In the genomic region with DNA sequence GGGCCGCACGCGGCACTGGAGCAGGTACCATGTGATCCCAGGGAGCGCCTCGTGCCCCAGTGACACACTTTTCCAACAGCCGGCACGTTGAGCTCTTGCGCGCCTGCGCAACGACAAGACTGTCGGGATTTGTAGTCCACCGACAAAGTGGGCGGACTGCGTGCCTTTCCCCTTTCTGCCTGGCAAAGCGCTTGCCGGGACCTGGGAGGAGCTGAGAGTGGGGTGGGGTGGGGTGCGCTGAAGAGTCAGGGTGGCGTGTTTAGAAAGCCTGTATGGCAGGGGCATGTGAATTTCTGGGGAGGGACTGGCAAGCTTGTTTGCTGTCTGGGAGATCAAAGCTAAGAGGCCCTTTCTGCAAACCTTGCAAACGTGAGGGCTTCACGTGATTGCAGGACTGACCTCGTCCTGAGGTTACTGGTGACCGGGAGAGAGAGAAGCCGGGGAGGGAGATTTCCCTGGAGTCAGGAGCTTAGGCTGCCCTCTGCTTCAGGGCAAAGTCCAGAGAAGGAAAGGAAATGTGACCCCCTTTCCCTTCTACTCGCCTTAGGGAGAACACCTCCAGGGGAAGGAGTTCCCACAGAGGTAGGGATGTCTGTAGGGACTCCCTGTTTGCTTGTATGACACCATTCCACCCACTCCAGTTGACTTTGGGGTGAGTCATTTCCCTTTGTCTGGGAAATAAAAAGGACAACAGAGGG, we compare ENCODE assay signal across 1 cellular context.
A peak's percentile ranks its signal among the peaks of the same experiment; 100 is the strongest.
TF ChIP-seq lines count a peak whose summit lies in the region.

No MANE protein-coding gene starts in this region.

TF ChIP-seq in WTC11, 78 proteins besides CTCF, POLR2A, EP300 and RAD21 (continues in another document):
- TF ChIP-seq EMX1 (CRISPR knock-in tag; IDR thresholded peaks at IDR 0.05) (no peak), TCF7 (CRISPR knock-in tag; IDR thresholded peaks at IDR 0.05; ENCODE audit: low read depth) (peak; percentile 38; the same call in 1 of the 2 replicates), ZNF232 (CRISPR knock-in tag; IDR thresholded peaks at IDR 0.05) (peak; percentile 100), HMGXB4 (CRISPR knock-in tag; IDR thresholded peaks at IDR 0.05) (0 out of 2 replicates have a peak, but pooled peaks have one; percentile 36), FOXK1 (CRISPR knock-in tag; IDR thresholded peaks at IDR 0.05) (peak; percentile 99), GTF2I (CRISPR knock-in tag; conservative IDR thresholded peaks at IDR 0.05) (no peak), ZNF532 (CRISPR knock-in tag; IDR thresholded peaks at IDR 0.05; ENCODE audit: borderline replicate concordance) (no peak), MAX (CRISPR knock-in tag; IDR thresholded peaks at IDR 0.05) (peak; percentile 100), ZNF396 (CRISPR knock-in tag; IDR thresholded peaks at IDR 0.05; ENCODE audit: borderline replicate concordance) (no peak), TEAD4 (CRISPR knock-in tag; IDR thresholded peaks at IDR 0.05) (peak; percentile 81; the same call in 1 of the 2 replicates), ZBTB21 (CRISPR knock-in tag; IDR thresholded peaks at IDR 0.05; ENCODE audit: borderline replicate concordance) (peak; percentile 94; the same call in 1 of the 2 replicates), STAT6 (CRISPR knock-in tag; conservative IDR thresholded peaks at IDR 0.05; ENCODE audit: low read depth) (no peak), RORB (CRISPR knock-in tag; IDR thresholded peaks at IDR 0.05) (no peak), ELF4 (CRISPR knock-in tag; IDR thresholded peaks at IDR 0.05; ENCODE audit: low read depth) (peak; percentile 85; the same call in 1 of the 2 replicates), ZNF121 (CRISPR knock-in tag; IDR thresholded peaks at IDR 0.05) (no peak), E2F5 (CRISPR knock-in tag; IDR thresholded peaks at IDR 0.05) (peak; percentile 98), ZNF317 (CRISPR knock-in tag; IDR thresholded peaks at IDR 0.05; ENCODE audit: borderline replicate concordance, low read depth) (0 out of 2 replicates have a peak, but pooled peaks have one; percentile 49), CBFB (CRISPR knock-in tag; IDR thresholded peaks at IDR 0.05; ENCODE audit: low read depth) (no peak), ZNF138 (CRISPR knock-in tag; conservative IDR thresholded peaks at IDR 0.05) (peak; percentile 96), CREM (CRISPR knock-in tag; IDR thresholded peaks at IDR 0.05) (peak; percentile 91)
- TF ChIP-seq, protein P1, sequence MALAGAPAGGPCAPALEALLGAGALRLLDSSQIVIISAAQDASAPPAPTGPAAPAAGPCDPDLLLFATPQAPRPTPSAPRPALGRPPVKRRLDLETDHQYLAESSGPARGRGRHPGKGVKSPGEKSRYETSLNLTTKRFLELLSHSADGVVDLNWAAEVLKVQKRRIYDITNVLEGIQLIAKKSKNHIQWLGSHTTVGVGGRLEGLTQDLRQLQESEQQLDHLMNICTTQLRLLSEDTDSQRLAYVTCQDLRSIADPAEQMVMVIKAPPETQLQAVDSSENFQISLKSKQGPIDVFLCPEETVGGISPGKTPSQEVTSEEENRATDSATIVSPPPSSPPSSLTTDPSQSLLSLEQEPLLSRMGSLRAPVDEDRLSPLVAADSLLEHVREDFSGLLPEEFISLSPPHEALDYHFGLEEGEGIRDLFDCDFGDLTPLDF (CRISPR knock-in tag; IDR thresholded peaks at IDR 0.05), result peak; percentile 93; the same call in 1 of the 2 replicates
- TF ChIP-seq, protein P2, sequence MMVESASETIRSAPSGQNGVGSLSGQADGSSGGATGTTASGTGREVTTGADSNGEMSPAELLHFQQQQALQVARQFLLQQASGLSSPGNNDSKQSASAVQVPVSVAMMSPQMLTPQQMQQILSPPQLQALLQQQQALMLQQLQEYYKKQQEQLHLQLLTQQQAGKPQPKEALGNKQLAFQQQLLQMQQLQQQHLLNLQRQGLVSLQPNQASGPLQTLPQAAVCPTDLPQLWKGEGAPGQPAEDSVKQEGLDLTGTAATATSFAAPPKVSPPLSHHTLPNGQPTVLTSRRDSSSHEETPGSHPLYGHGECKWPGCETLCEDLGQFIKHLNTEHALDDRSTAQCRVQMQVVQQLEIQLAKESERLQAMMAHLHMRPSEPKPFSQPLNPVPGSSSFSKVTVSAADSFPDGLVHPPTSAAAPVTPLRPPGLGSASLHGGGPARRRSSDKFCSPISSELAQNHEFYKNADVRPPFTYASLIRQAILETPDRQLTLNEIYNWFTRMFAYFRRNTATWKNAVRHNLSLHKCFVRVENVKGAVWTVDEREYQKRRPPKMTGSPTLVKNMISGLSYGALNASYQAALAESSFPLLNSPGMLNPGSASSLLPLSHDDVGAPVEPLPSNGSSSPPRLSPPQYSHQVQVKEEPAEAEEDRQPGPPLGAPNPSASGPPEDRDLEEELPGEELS (CRISPR knock-in tag; IDR thresholded peaks at IDR 0.05), result peak; percentile 100
- TF ChIP-seq, protein P3, sequence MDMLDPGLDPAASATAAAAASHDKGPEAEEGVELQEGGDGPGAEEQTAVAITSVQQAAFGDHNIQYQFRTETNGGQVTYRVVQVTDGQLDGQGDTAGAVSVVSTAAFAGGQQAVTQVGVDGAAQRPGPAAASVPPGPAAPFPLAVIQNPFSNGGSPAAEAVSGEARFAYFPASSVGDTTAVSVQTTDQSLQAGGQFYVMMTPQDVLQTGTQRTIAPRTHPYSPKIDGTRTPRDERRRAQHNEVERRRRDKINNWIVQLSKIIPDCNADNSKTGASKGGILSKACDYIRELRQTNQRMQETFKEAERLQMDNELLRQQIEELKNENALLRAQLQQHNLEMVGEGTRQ (CRISPR knock-in tag; IDR thresholded peaks at IDR 0.05), result peak; percentile 93
- TF ChIP-seq, protein P4, sequence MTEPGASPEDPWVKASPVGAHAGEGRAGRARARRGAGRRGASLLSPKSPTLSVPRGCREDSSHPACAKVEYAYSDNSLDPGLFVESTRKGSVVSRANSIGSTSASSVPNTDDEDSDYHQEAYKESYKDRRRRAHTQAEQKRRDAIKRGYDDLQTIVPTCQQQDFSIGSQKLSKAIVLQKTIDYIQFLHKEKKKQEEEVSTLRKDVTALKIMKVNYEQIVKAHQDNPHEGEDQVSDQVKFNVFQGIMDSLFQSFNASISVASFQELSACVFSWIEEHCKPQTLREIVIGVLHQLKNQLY (CRISPR knock-in tag; IDR thresholded peaks at IDR 0.05), result no peak
- TF ChIP-seq, protein P5, sequence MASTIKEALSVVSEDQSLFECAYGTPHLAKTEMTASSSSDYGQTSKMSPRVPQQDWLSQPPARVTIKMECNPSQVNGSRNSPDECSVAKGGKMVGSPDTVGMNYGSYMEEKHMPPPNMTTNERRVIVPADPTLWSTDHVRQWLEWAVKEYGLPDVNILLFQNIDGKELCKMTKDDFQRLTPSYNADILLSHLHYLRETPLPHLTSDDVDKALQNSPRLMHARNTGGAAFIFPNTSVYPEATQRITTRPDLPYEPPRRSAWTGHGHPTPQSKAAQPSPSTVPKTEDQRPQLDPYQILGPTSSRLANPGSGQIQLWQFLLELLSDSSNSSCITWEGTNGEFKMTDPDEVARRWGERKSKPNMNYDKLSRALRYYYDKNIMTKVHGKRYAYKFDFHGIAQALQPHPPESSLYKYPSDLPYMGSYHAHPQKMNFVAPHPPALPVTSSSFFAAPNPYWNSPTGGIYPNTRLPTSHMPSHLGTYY (CRISPR knock-in tag; IDR thresholded peaks at IDR 0.05), result no peak
- TF ChIP-seq, protein P6, sequence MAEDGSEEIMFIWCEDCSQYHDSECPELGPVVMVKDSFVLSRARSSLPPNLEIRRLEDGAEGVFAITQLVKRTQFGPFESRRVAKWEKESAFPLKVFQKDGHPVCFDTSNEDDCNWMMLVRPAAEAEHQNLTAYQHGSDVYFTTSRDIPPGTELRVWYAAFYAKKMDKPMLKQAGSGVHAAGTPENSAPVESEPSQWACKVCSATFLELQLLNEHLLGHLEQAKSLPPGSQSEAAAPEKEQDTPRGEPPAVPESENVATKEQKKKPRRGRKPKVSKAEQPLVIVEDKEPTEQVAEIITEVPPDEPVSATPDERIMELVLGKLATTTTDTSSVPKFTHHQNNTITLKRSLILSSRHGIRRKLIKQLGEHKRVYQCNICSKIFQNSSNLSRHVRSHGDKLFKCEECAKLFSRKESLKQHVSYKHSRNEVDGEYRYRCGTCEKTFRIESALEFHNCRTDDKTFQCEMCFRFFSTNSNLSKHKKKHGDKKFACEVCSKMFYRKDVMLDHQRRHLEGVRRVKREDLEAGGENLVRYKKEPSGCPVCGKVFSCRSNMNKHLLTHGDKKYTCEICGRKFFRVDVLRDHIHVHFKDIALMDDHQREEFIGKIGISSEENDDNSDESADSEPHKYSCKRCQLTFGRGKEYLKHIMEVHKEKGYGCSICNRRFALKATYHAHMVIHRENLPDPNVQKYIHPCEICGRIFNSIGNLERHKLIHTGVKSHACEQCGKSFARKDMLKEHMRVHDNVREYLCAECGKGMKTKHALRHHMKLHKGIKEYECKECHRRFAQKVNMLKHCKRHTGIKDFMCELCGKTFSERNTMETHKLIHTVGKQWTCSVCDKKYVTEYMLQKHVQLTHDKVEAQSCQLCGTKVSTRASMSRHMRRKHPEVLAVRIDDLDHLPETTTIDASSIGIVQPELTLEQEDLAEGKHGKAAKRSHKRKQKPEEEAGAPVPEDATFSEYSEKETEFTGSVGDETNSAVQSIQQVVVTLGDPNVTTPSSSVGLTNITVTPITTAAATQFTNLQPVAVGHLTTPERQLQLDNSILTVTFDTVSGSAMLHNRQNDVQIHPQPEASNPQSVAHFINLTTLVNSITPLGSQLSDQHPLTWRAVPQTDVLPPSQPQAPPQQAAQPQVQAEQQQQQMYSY (CRISPR knock-in tag; IDR thresholded peaks at IDR 0.05), result peak; percentile 68; the same call in 1 of the 2 replicates
- TF ChIP-seq, protein P7, sequence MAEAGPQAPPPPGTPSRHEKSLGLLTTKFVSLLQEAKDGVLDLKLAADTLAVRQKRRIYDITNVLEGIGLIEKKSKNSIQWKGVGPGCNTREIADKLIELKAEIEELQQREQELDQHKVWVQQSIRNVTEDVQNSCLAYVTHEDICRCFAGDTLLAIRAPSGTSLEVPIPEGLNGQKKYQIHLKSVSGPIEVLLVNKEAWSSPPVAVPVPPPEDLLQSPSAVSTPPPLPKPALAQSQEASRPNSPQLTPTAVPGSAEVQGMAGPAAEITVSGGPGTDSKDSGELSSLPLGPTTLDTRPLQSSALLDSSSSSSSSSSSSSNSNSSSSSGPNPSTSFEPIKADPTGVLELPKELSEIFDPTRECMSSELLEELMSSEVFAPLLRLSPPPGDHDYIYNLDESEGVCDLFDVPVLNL (CRISPR knock-in tag; IDR thresholded peaks at IDR 0.05; ENCODE audit: borderline replicate concordance, low read depth), result no peak
